Comparison of ENCODE assay signal across 9 cellular contexts in genomic region chr12:50825372-50825838, GRCh38. TPM values are rescaled to one million over a fixed set of nuclear protein-coding genes. Genes with fewer than 3 reads are reported as not detected.
DNase-seq lines count a peak whose midpoint lies in the region; ATAC-seq lines count a peak whose summit lies in the region.
"Had no signal": no experiment of that assay in that cellular context is flagged by ENCODE, and none has a peak within 500 bp of the region (broad histone marks: within the 10 kb centered on the region; RNA-seq: fewer than 3 reads in every experiment).

No MANE protein-coding gene starts in this region.

- no peaks in the 10 kb centered on the region for H3K27me3 Mint-ChIP-seq in activated CD4-positive, alpha-beta T cell treated with anti-CD3 and anti-CD28 coated beads, Interleukin-2, amount 10 ng/mL, durations not matched to agents 7 days and 5 days
- H3K27me3 Mint-ChIP-seq in activated CD8-positive, alpha-beta T cell treated with anti-CD3 and anti-CD28 coated beads, Interleukin-2, amount 10 ng/mL, durations not matched to agents 7 days and 5 days (ENCODE audit: low read depth): no peaks in the 10 kb centered on the region
- no peaks in the 10 kb centered on the region for H3K27me3 Mint-ChIP-seq in activated T-helper 2 cell treated with anti-CD3 and anti-CD28 coated beads, Interferon-gamma antibody, Interleukin-2, Interleukin-4, amounts not matched to agents 10 μg/mL and 5 μg/mL and 100 μg/mL, durations not matched to agents 14 hours and 24 hours and 36 hours (ENCODE audit: low read depth)
- H3K27me3 Mint-ChIP-seq: dendritic cell treated with granulocyte-macrophage colony-stimulating factor and Interleukin-4, amounts not matched to agents 40 ng/mL and 50 ng/mL, for 4 days had no signal

- H3K4me1 Mint-ChIP-seq in activated CD4-positive, alpha-beta T cell treated with anti-CD3 and anti-CD28 coated beads, Interleukin-2, amount 10 ng/mL, durations not matched to agents 7 days and 5 days: peaks cover 5% of the 10 kb centered on the region
- H3K4me1 Mint-ChIP-seq in activated CD8-positive, alpha-beta T cell treated with anti-CD3 and anti-CD28 coated beads, Interleukin-2, amount 10 ng/mL, durations not matched to agents 7 days and 5 days (ENCODE audit: low read depth): peaks cover 5% of the 10 kb centered on the region
- peaks cover 6% of the 10 kb centered on the region for H3K4me1 Mint-ChIP-seq in activated T-helper 2 cell treated with anti-CD3 and anti-CD28 coated beads, Interferon-gamma antibody, Interleukin-2, Interleukin-4, amounts not matched to agents 10 μg/mL and 5 μg/mL and 100 μg/mL, durations not matched to agents 14 hours and 24 hours and 36 hours (ENCODE audit: low read depth)

- intact Hi-C loops in activated T-helper 2 cell treated with anti-CD3 and anti-CD28 coated beads, Interferon-gamma antibody, Interleukin-2, Interleukin-4, amounts not matched to agents 10 μg/mL and 5 μg/mL and 100 μg/mL, durations not matched to agents 14 hours and 24 hours and 36 hours (cut with micrococcal nuclease): loop anchor here (1.0 to 10.0 kb wide), 3 partner anchors 161 to 519 kb away; partner anchors contain the start of gene CELA1

- H3K27ac Mint-ChIP-seq in activated CD4-positive, alpha-beta T cell treated with anti-CD3 and anti-CD28 coated beads, Interleukin-2, amount 10 ng/mL, durations not matched to agents 7 days and 5 days: peak overlapping the region; percentile 33
- peak overlapping the region; percentile 46 for H3K27ac Mint-ChIP-seq in activated CD8-positive, alpha-beta T cell treated with anti-CD3 and anti-CD28 coated beads, Interleukin-2, amount 10 ng/mL, durations not matched to agents 7 days and 5 days
- H3K27ac Mint-ChIP-seq in activated T-helper 2 cell treated with anti-CD3 and anti-CD28 coated beads, Interferon-gamma antibody, Interleukin-2, Interleukin-4, amounts not matched to agents 10 μg/mL and 5 μg/mL and 100 μg/mL, durations not matched to agents 14 hours and 24 hours and 36 hours: no peak overlapping the region

- H3K36me3 Mint-ChIP-seq in activated CD4-positive, alpha-beta T cell treated with anti-CD3 and anti-CD28 coated beads, Interleukin-2, amount 10 ng/mL, durations not matched to agents 7 days and 5 days (ENCODE audit: low read depth): no peaks in the 10 kb centered on the region
- no peaks in the 10 kb centered on the region for H3K36me3 Mint-ChIP-seq in activated CD8-positive, alpha-beta T cell treated with anti-CD3 and anti-CD28 coated beads, Interleukin-2, amount 10 ng/mL, durations not matched to agents 7 days and 5 days (ENCODE audit: low read depth)
- peaks cover 3% of the 10 kb centered on the region for H3K36me3 Mint-ChIP-seq in activated T-helper 2 cell treated with anti-CD3 and anti-CD28 coated beads, Interferon-gamma antibody, Interleukin-2, Interleukin-4, amounts not matched to agents 10 μg/mL and 5 μg/mL and 100 μg/mL, durations not matched to agents 14 hours and 24 hours and 36 hours (ENCODE audit: low read depth)

- no peaks in the 10 kb centered on the region for H3K9me3 Mint-ChIP-seq in activated CD4-positive, alpha-beta T cell treated with anti-CD3 and anti-CD28 coated beads, Interleukin-2, amount 10 ng/mL, durations not matched to agents 7 days and 5 days
- H3K9me3 Mint-ChIP-seq in activated CD8-positive, alpha-beta T cell treated with anti-CD3 and anti-CD28 coated beads, Interleukin-2, amount 10 ng/mL, durations not matched to agents 7 days and 5 days (ENCODE audit: insufficient read depth): no peaks in the 10 kb centered on the region
- H3K9me3 Mint-ChIP-seq in activated T-helper 2 cell treated with anti-CD3 and anti-CD28 coated beads, Interferon-gamma antibody, Interleukin-2, Interleukin-4, amounts not matched to agents 10 μg/mL and 5 μg/mL and 100 μg/mL, durations not matched to agents 14 hours and 24 hours and 36 hours: no peaks in the 10 kb centered on the region
- H3K9me3 Mint-ChIP-seq: dendritic cell treated with granulocyte-macrophage colony-stimulating factor and Interleukin-4, amounts not matched to agents 40 ng/mL and 50 ng/mL, for 4 days had no signal

- CTCF ChIA-PET in activated CD4-positive, alpha-beta T cell treated with anti-CD3 and anti-CD28 coated beads, Interleukin-2, amount 10 ng/mL, durations not matched to agents 7 days and 5 days (lab: Charles Lee): interaction anchor here (0.6 to 1.5 kb wide), 5 partner anchors 35 to 648 kb away, joined by 3 to 6 read pairs (median 3); no protein-coding TSS in a partner anchor
- CTCF ChIA-PET in activated CD8-positive, alpha-beta T cell treated with anti-CD3 and anti-CD28 coated beads, Interleukin-2, amount 10 ng/mL, durations not matched to agents 7 days and 5 days (lab: Charles Lee): interaction anchor here (0.8 to 4.7 kb wide), 24 partner anchors 10 to 524 kb away, joined by 3 to 75 read pairs (median 3); partner anchors contain the start of gene SLC11A2

- H3K4me3 Mint-ChIP-seq in activated CD4-positive, alpha-beta T cell treated with anti-CD3 and anti-CD28 coated beads, Interleukin-2, amount 10 ng/mL, durations not matched to agents 7 days and 5 days: no peak overlapping the region
- no peak overlapping the region for H3K4me3 Mint-ChIP-seq in activated CD8-positive, alpha-beta T cell treated with anti-CD3 and anti-CD28 coated beads, Interleukin-2, amount 10 ng/mL, durations not matched to agents 7 days and 5 days
- H3K4me3 Mint-ChIP-seq in activated T-helper 2 cell treated with anti-CD3 and anti-CD28 coated beads, Interferon-gamma antibody, Interleukin-2, Interleukin-4, amounts not matched to agents 10 μg/mL and 5 μg/mL and 100 μg/mL, durations not matched to agents 14 hours and 24 hours and 36 hours (ENCODE audit: low read depth): no peak overlapping the region
- H3K4me3 Mint-ChIP-seq: dendritic cell treated with granulocyte-macrophage colony-stimulating factor and Interleukin-4, amounts not matched to agents 40 ng/mL and 50 ng/mL, for 4 days had no signal

- DNase-seq in activated CD4-positive, alpha-beta T cell treated with anti-CD3 and anti-CD28 coated beads, Interleukin-2, amount 10 ng/mL, durations not matched to agents 7 days and 5 days: no peak
- DNase-seq in activated CD4-positive, alpha-beta T cell treated with anti-CD3 and anti-CD28 coated beads, Interleukin-2, amount 50 U/mL, for 4 hours: no peak
- DNase-seq in NCI-H2081 (lab: John Stamatoyannopoulos, UW) (peak; percentile 18 to 49), globus pallidus (ENCODE audit: low spot score) (peak; percentile 64), putamen (ENCODE audit: low spot score) (peak; percentile 42), islet precursor cell (no peak)
- no peak for DNase-seq in activated CD8-positive, alpha-beta T cell treated with anti-CD3 and anti-CD28 coated beads, Interleukin-2, amount 10 ng/mL, durations not matched to agents 7 days and 5 days
- DNase-seq in activated T-helper 2 cell treated with anti-CD3 and anti-CD28 coated beads, Interferon-gamma antibody, Interleukin-2, Interleukin-4, amounts not matched to agents 10 μg/mL and 5 μg/mL and 100 μg/mL, durations not matched to agents 14 hours and 24 hours and 36 hours (ENCODE audit: low spot score): no peak

- ATAC-seq in activated CD8-positive, alpha-beta T cell treated with anti-CD3 and anti-CD28 coated beads, Interleukin-2, amount 10 ng/mL, durations not matched to agents 7 days and 5 days: peak; percentile 73

- POLR2A ChIA-PET in activated CD4-positive, alpha-beta T cell treated with anti-CD3 and anti-CD28 coated beads, Interleukin-2, amount 10 ng/mL, durations not matched to agents 7 days and 5 days (lab: Charles Lee): no interaction called here
- POLR2A ChIA-PET in activated CD8-positive, alpha-beta T cell treated with anti-CD3 and anti-CD28 coated beads, Interleukin-2, amount 10 ng/mL, durations not matched to agents 7 days and 5 days (lab: Charles Lee): interaction anchor here (0.6 to 1.7 kb wide), 4 partner anchors 61 to 419 kb away, joined by 3 to 8 read pairs (median 3); partner anchors contain the start of gene SLC11A2

RNA-seq across cellular contexts. Expression of gene TMPRSS12, which starts 17.3 kb away (rescaled TPM):
- total RNA-seq in activated CD4-positive, alpha-beta T cell treated with anti-CD3 and anti-CD28 coated beads, Interleukin-2, amount 10 ng/mL, durations not matched to agents 7 days and 5 days: not detected
- total RNA-seq in activated CD8-positive, alpha-beta T cell treated with anti-CD3 and anti-CD28 coated beads, Interleukin-2, amount 10 ng/mL, durations not matched to agents 7 days and 5 days: not detected
- not detected in 2 replicates for total RNA-seq in activated T-helper 2 cell treated with anti-CD3 and anti-CD28 coated beads, Interferon-gamma antibody, Interleukin-2, Interleukin-4, amounts not matched to agents 10 μg/mL and 5 μg/mL and 100 μg/mL, durations not matched to agents 14 hours and 24 hours and 36 hours

Comparison
In these comparisons a context has a peak if more than half of its experiments do, and no peak if none do; other contexts are left out.
1. DNase-seq: peak in NCI-H2081 (2 of 2), globus pallidus (single experiment) and putamen (single experiment); none in activated CD4-positive, alpha-beta T cell treated with anti-CD3 and anti-CD28 coated beads, Interleukin-2, amount 10 ng/mL, durations not matched to agents 7 days and 5 days (single experiment), activated CD4-positive, alpha-beta T cell treated with anti-CD3 and anti-CD28 coated beads, Interleukin-2, amount 50 U/mL, for 4 hours (0 of 2), activated CD8-positive, alpha-beta T cell treated with anti-CD3 and anti-CD28 coated beads, Interleukin-2, amount 10 ng/mL, durations not matched to agents 7 days and 5 days (single experiment), activated T-helper 2 cell treated with anti-CD3 and anti-CD28 coated beads, Interferon-gamma antibody, Interleukin-2, Interleukin-4, amounts not matched to agents 10 μg/mL and 5 μg/mL and 100 μg/mL, durations not matched to agents 14 hours and 24 hours and 36 hours (single experiment) and islet precursor cell (single experiment).